In the genomic region with DNA sequence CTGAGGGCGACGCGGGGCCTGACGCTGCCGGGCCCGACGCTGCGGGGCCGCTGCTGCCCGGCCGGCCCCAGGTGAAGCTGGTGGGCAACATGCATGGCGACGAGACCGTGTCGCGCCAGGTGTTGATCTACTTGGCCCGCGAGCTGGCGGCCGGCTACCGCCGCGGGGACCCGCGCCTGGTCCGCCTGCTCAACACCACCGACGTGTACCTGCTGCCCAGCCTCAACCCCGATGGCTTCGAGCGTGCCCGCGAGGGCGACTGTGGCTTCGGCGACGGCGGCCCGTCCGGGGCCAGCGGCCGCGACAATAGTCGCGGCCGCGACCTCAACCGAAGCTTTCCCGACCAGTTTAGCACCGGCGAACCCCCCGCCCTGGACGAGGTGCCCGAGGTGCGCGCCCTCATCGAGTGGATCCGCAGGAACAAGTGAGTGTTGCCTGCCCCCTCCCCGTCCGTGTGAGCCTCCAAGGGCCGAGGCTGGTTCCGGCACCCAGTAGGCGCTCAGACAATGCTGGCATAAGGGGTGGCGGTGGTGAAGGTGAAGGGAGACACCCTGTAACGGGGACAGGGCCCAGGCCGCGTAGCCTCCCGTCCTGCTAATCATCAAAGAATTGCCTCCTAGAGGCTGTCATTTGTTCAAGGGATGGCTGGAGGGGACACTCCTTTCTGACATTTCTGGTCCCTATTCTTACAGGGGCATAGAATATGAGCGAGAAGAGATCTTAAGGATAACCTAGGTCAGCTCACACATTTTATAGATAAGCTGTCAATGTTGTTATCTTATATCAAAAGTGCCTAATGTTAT, we compare ENCODE assay signal across 8 cellular contexts. TPM values are rescaled to one million over a fixed set of nuclear protein-coding genes. Genes with fewer than 3 reads are reported as not detected.
A peak's percentile ranks its signal among the peaks of the same experiment; 100 is the strongest.
DNase-seq lines count a peak whose midpoint lies in the region; ATAC-seq and TF ChIP-seq lines count a peak whose summit lies in the region.

No MANE protein-coding gene starts in this region.

- peaks cover 6% of the 10 kb centered on the region for H3K27me3 Mint-ChIP-seq in dendritic cell treated with granulocyte-macrophage colony-stimulating factor and Interleukin-4, amounts not matched to agents 40 ng/mL and 50 ng/mL, for 4 days

- peak overlapping the region; percentile 8 to 88 (median 84) for H3K9ac ChIP-seq in subcutaneous abdominal adipose tissue (ENCODE audit: low read length in 5 of 5)

- H3K9me3 ChIP-seq in lower lobe of right lung (no peaks in the 10 kb centered on the region), subcutaneous abdominal adipose tissue (ENCODE audit: control insufficient read depth in 5 of 5, low read length in 5 of 5) (no peaks in the 10 kb centered on the region)

- TF ChIP-seq CTCF in WI38 (IDR thresholded peaks at IDR 0.05; ENCODE audit: low read depth, low read length), result no peak
- TF ChIP-seq CTCF in lower lobe of right lung (IDR thresholded peaks at IDR 0.05), result no peak

- H3K4me3 ChIP-seq in WI38 (ENCODE audit: low read depth, low read length), result peak overlapping the region; percentile 76
- peak overlapping the region; percentile 87 for H3K4me3 ChIP-seq in lower lobe of right lung
- peak overlapping the region; percentile 62 to 93 (median 84) for H3K4me3 ChIP-seq in subcutaneous abdominal adipose tissue (ENCODE audit: low read depth in 1 of 5, low read length in 5 of 5)

- H3K36me3 Mint-ChIP-seq in dendritic cell treated with granulocyte-macrophage colony-stimulating factor and Interleukin-4, amounts not matched to agents 40 ng/mL and 50 ng/mL, for 4 days (ENCODE audit: low read depth), result peaks cover 10% of the 10 kb centered on the region

- H3K4me1 ChIP-seq in lower lobe of right lung (peaks cover 56% of the 10 kb centered on the region), subcutaneous abdominal adipose tissue (ENCODE audit: control insufficient read depth in 5 of 5, insufficient read depth in 5 of 5, low read length in 5 of 5) (peaks cover 3 to 60% (median 49%) of the 10 kb centered on the region in 5 donors)

- peak; percentile 16 for ATAC-seq in HG03175 (IDR thresholded peaks at IDR 0.05; ENCODE audit: unreplicated experiment)
- peak; percentile 36 to 42 for ATAC-seq in lower lobe of right lung
- no peak for ATAC-seq in HG03571 (IDR thresholded peaks at IDR 0.05; ENCODE audit: unreplicated experiment)

- peak overlapping the region; percentile 79 for H3K4me3 Mint-ChIP-seq in dendritic cell treated with granulocyte-macrophage colony-stimulating factor and Interleukin-4, amounts not matched to agents 40 ng/mL and 50 ng/mL, for 4 days

- H3K27me3 ChIP-seq in lower lobe of right lung (ENCODE audit: low read depth), result no peaks in the 10 kb centered on the region
- H3K27me3 ChIP-seq in subcutaneous abdominal adipose tissue (ENCODE audit: control insufficient read depth in 5 of 5, insufficient read depth in 4 of 5, low read length in 5 of 5), result no peaks in the 10 kb centered on the region

- DNase-seq in NCI-H510A treated with DMSO at 0.1 percent for 48 hours (lab: John Stamatoyannopoulos, UW), result peak; percentile 23
- no peak for DNase-seq in NCI-H510A (lab: John Stamatoyannopoulos, UW)
- peak; percentile 65 for DNase-seq in lower lobe of right lung

- H3K36me3 ChIP-seq in lower lobe of right lung, result no peaks in the 10 kb centered on the region
- no peaks in the 10 kb centered on the region for H3K36me3 ChIP-seq in subcutaneous abdominal adipose tissue (ENCODE audit: control insufficient read depth in 5 of 5, insufficient read depth in 5 of 5, low read length in 5 of 5)

- peaks cover 48% of the 10 kb centered on the region for H3K4me1 Mint-ChIP-seq in dendritic cell treated with granulocyte-macrophage colony-stimulating factor and Interleukin-4, amounts not matched to agents 40 ng/mL and 50 ng/mL, for 4 days (ENCODE audit: low read depth)

- peak overlapping the region; percentile 55 for H3K27ac Mint-ChIP-seq in dendritic cell treated with granulocyte-macrophage colony-stimulating factor and Interleukin-4, amounts not matched to agents 40 ng/mL and 50 ng/mL, for 4 days

- H3K27ac ChIP-seq in lower lobe of right lung, result peak overlapping the region; percentile 90
- peak overlapping the region; percentile 85 for H3K27ac ChIP-seq in subcutaneous abdominal adipose tissue (ENCODE audit: low read depth, low read length)

- intact Hi-C loops in dendritic cell treated with granulocyte-macrophage colony-stimulating factor and Interleukin-4, amounts not matched to agents 40 ng/mL and 50 ng/mL, for 4 days (cut with micrococcal nuclease), result loop anchor here (2.0 to 5.0 kb wide), 3 partner anchors 37 to 263 kb away; partner anchors contain the start of genes BLMH and NSRP1
- intact Hi-C loops in lower lobe of right lung (cut with DNase I), result no loop called here

- H3K9me3 Mint-ChIP-seq in dendritic cell treated with granulocyte-macrophage colony-stimulating factor and Interleukin-4, amounts not matched to agents 40 ng/mL and 50 ng/mL, for 4 days, result no peaks in the 10 kb centered on the region

RNA-seq across cellular contexts. Expression of gene CPD, which starts 0.8 kb away (rescaled TPM):
- 68.9 TPM for total RNA-seq in lower lobe of right lung

RNA-seq across cellular contexts. Expression of gene TMIGD1, which starts 45.6 kb away (rescaled TPM):
- not detected for total RNA-seq in lower lobe of right lung
